Comparison of ENCODE assay signal across 16 cellular contexts in genomic region chr3:127157181-127157828, GRCh38. TPM values are rescaled to one million over a fixed set of nuclear protein-coding genes. Genes with fewer than 3 reads are reported as not detected.
DNase-seq lines count a peak whose midpoint lies in the region; ATAC-seq and TF ChIP-seq lines count a peak whose summit lies in the region.
"Had no signal": no experiment of that assay in that cellular context is flagged by ENCODE, and none has a peak within 500 bp of the region (broad histone marks: within the 10 kb centered on the region; RNA-seq: fewer than 3 reads in every experiment).

No MANE protein-coding gene starts in this region.

- ATAC-seq in GM21526 (IDR thresholded peaks at IDR 0.05; ENCODE audit: low FRiP score, unreplicated experiment), result no peak
- ATAC-seq: foreskin keratinocyte had no signal

- peak; percentile 57 for DNase-seq in BE2C
- DNase-seq in NCI-H1417 (lab: John Stamatoyannopoulos, UW), result peak; percentile 86 to 96 (median 89)
- peak; percentile 69 for DNase-seq in NCI-H2196 treated with DMSO at 0.1 percent for 48 hours (lab: John Stamatoyannopoulos, UW; ENCODE audit: unreplicated experiment)
- peak; percentile 72 for DNase-seq in SK-N-DZ (ENCODE audit: low spot score)
- DNase-seq in OCI-LY7 (ENCODE audit: low spot score), result no peak
- DNase-seq in KG1 (lab: John Stamatoyannopoulos, UW), result no peak
- DNase-seq in activated CD8-positive, alpha-beta memory T cell treated with anti-CD3 and anti-CD28 coated beads, Interleukin-2, amount 50 U/mL, for 48 hours, result no peak
- DNase-seq: activated naive CD8-positive, alpha-beta T cell treated with anti-CD3 and anti-CD28 coated beads, Interleukin-2, amount 10 ng/mL, durations not matched to agents 7 days and 5 days; CD8-positive, alpha-beta memory T cell; foreskin keratinocyte; PC-9; stimulated activated naive CD4-positive, alpha-beta T cell had no signal

- CTCF ChIA-PET in OCI-LY7 (lab: Charles Lee; ENCODE audit: unreplicated experiment), result interaction anchor here (0.5 kb wide), 1 partner anchor 409 kb away, joined by 4 read pairs; no protein-coding TSS in a partner anchor

- intact Hi-C loops in OCI-LY7 (cut with micrococcal nuclease; ENCODE audit: unreplicated experiment), result no loop called here

- H3K9me2 ChIP-seq in OCI-LY7 (ENCODE audit: insufficient read depth, low read length), result no peaks in the 10 kb centered on the region

- no TSS peak for BruUV-seq in OCI-LY7 (replicated peaks; lab: Mats Ljungman, UMichigan)

- H3K9me3 ChIP-seq in BE2C (peaks cover 6% of the 10 kb centered on the region), OCI-LY7 (ENCODE audit: low read length) (no peaks in the 10 kb centered on the region)
- H3K9me3 ChIP-seq: uterus had no signal

- H4K20me1 ChIP-seq in OCI-LY7 (ENCODE audit: insufficient read depth, low read length), result no peaks in the 10 kb centered on the region

- no peak overlapping the region for H3K4me2 ChIP-seq in OCI-LY7 (ENCODE audit: low read length)
- H3K4me2 ChIP-seq: PC-9 had no signal

- H3K4me3 ChIP-seq in BE2C (ENCODE audit: low read depth, low read length) (no peak overlapping the region), OCI-LY7 (ENCODE audit: low read depth, low read length, poor library complexity, severe bottlenecking) (no peak overlapping the region)
- H3K4me3 ChIP-seq: cardiac muscle cell, PC-9, uterus had no signal

- no peaks in the 10 kb centered on the region for H3K79me2 ChIP-seq in OCI-LY7 (ENCODE audit: insufficient read depth, low read depth, low read length)

- H3K27me3 ChIP-seq in BE2C, result no peaks in the 10 kb centered on the region
- H3K27me3 ChIP-seq: uterus had no signal

- H3K27ac ChIP-seq in OCI-LY7 (ENCODE audit: low read depth, low read length, poor library complexity, severe bottlenecking), result no peak overlapping the region
- H3K27ac ChIP-seq: cardiac muscle cell, foreskin keratinocyte, PC-9, uterus had no signal

- H3K36me3 ChIP-seq in BE2C (no peaks in the 10 kb centered on the region), OCI-LY7 (ENCODE audit: insufficient read depth, low read length) (no peaks in the 10 kb centered on the region)
- H3K36me3 ChIP-seq: cardiac muscle cell, uterus had no signal

- H3K4me1 ChIP-seq in BE2C (peaks cover 34% of the 10 kb centered on the region), OCI-LY7 (ENCODE audit: insufficient read depth, low read length, poor library complexity, severe bottlenecking) (no peaks in the 10 kb centered on the region)
- H3K4me1 ChIP-seq: foreskin keratinocyte, uterus had no signal

- POLR2A ChIA-PET in OCI-LY7 (lab: Charles Lee), result interaction anchor here (0.6 kb wide), 1 partner anchor 201 kb away, joined by 4 read pairs; no protein-coding TSS in a partner anchor

- no peak overlapping the region for H2AFZ ChIP-seq in OCI-LY7 (ENCODE audit: low read length)
- H2AFZ ChIP-seq: PC-9 had no signal

- no peak for TF ChIP-seq CTCF in BE2C (IDR thresholded peaks at IDR 0.05; ENCODE audit: low read depth, low read length)
- TF ChIP-seq CTCF in OCI-LY7 (conservative IDR thresholded peaks at IDR 0.05; ENCODE audit: low read length), result no peak

RNA-seq across cellular contexts. Expression of gene PRR23E, which starts 35.6 kb away (rescaled TPM):
- polyA plus RNA-seq in BE2C (2012; ENCODE audit: insufficient read depth, insufficient read length, low read depth), result not detected
- polyA plus RNA-seq in SK-N-DZ (2014; cell fraction: cytosol; rRNA removed), result not detected in 2 replicates
- not detected in 2 replicates for polyA plus RNA-seq in SK-N-DZ (2014; cell fraction: nucleus; rRNA removed)
- not detected in 2 replicates for total RNA-seq in OCI-LY7 (2014; rRNA removed; shearing (Covaris generic))
- total RNA-seq in OCI-LY7 (2022), result not detected in 2 replicates
- total RNA-seq: activated naive CD8-positive, alpha-beta T cell treated with anti-CD3 and anti-CD28 coated beads, Interleukin-2, amount 10 ng/mL, durations not matched to agents 7 days and 5 days; cardiac muscle cell; CD8-positive, alpha-beta memory T cell; foreskin keratinocyte; MCF 10A; PC-9; uterus had no signal
- polyA plus RNA-seq: cardiac muscle cell; CD8-positive, alpha-beta memory T cell; foreskin keratinocyte had no signal

Comparison
In these comparisons a context has a peak if more than half of its experiments do, and no peak if none do; other contexts are left out.
1. DNase-seq: peak in BE2C (single experiment), NCI-H1417 (3 of 3), NCI-H2196 treated with DMSO at 0.1 percent for 48 hours (single experiment) and SK-N-DZ (single experiment); none in OCI-LY7 (single experiment), KG1 (single experiment) and activated CD8-positive, alpha-beta memory T cell treated with anti-CD3 and anti-CD28 coated beads, Interleukin-2, amount 50 U/mL, for 48 hours (single experiment).